Comparison of ENCODE assay signal across 8 cellular contexts in the genomic region with DNA sequence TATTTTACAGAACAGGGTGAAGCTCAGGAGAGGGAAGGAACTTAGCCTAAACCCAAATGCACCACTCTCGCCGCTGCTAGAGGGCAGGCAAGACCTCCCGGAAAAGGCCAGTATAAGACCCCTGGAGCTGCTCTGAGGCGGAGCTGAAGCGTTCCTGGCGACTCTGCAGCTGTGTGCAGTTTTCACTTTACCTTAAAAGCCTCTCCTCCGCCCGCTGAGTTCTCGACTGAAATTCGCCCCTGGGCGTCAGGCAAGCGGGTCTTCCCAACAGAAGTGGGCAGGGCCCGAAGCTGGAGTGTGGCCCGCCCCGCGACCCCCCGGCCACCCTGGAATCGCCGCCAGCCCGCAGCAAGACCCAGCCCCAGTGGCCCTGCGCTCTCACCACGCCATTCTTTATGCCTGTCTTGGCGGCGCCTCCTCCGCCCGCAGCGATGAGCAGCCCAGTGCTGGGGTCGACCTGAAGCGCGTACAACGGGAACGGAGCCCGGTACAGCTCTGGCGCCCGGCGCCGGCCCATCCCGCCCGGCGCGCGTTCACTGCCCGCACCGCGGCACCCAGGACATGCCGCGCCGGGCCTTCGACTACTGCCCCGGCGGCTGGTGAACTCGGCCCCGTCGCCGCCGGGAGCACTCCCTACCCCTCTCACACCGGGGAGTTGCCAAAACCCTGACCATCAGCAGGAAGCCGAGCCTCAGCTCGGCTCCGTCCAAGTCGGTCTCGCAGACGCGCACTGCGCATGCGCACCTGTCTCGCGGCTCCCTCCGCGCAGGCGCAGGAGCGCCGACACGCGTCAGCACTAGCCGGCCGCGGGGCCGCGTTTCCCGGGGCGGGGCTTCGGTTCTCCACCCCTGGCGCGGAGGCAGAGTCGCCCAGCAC. TPM values are rescaled to one million over a fixed set of nuclear protein-coding genes. Genes with fewer than 3 reads are reported as not detected.
DNase-seq lines count a peak whose midpoint lies in the region; ATAC-seq and TF ChIP-seq lines count a peak whose summit lies in the region.

A gene with protein sequence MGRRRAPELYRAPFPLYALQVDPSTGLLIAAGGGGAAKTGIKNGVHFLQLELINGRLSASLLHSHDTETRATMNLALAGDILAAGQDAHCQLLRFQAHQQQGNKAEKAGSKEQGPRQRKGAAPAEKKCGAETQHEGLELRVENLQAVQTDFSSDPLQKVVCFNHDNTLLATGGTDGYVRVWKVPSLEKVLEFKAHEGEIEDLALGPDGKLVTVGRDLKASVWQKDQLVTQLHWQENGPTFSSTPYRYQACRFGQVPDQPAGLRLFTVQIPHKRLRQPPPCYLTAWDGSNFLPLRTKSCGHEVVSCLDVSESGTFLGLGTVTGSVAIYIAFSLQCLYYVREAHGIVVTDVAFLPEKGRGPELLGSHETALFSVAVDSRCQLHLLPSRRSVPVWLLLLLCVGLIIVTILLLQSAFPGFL (minus strand): TSS at position 732 of the 876 bp plus-strand sequence. CDS start 215 bp downstream, at position 517.

- intact Hi-C loops in spleen (cut with DNase I; ENCODE audit: low total_unique reads): no loop called here

- peak; percentile 80 for ATAC-seq in GM18907 (IDR thresholded peaks at IDR 0.05; ENCODE audit: unreplicated experiment)
- peak; percentile 83 for ATAC-seq in HG03159 (IDR thresholded peaks at IDR 0.05; ENCODE audit: unreplicated experiment)
- ATAC-seq in WTC11: peak; percentile 93

- H3K27ac Mint-ChIP-seq in WTC11 (peak within 1 kb of the TSS; percentile 98), immature natural killer cell (peak within 1 kb of the TSS; percentile 91 to 98 (median 96))

- peak; percentile 36 for DNase-seq in AG04449 (ENCODE audit: low read depth, low spot score)
- DNase-seq in NCI-H226: peak; percentile 90
- peak; percentile 99 for DNase-seq in WTC11 (ENCODE audit: low spot score)
- peak; percentile 93 to 97 for DNase-seq in cardiac fibroblast (ENCODE audit: low read depth in 2 of 2)
- peak; percentile 99 for DNase-seq in immature natural killer cell
- peak; percentile 99 for DNase-seq in spleen

- H3K9me3 Mint-ChIP-seq in WTC11: no peaks in the 10 kb centered on the region
- no peaks in the 10 kb centered on the region for H3K9me3 Mint-ChIP-seq in immature natural killer cell

- H3K36me3 ChIP-seq in spleen: peaks cover 0 to 42% (median 31%) of the 10 kb centered on the region in 6 donors

- CTCF ChIA-PET in AG04449 (lab: Yijun Ruan, JAX): interaction anchor here (0.6 to 4.2 kb wide), 24 partner anchors 9 to 172 kb away, joined by 3 to 51 read pairs (median 4); a partner anchor contains a TSS
- CTCF ChIA-PET in WTC11 (lab: Charles Lee): interaction anchor here (0.6 to 3.3 kb wide), 42 partner anchors 11 to 172 kb away, joined by 3 to 50 read pairs (median 5); a partner anchor contains a TSS

- peak; percentile 61 for TF ChIP-seq CTCF in AG04449 (IDR thresholded peaks at IDR 0.05; ENCODE audit: insufficient read depth, low read length, missing control alignments)
- no peak for TF ChIP-seq CTCF in WTC11 (IDR thresholded peaks at IDR 0.05)
- peak; percentile 36 for TF ChIP-seq CTCF in cardiac fibroblast (IDR thresholded peaks at IDR 0.05; ENCODE audit: low read depth, low read length)
- peak in 3 of 11 experiments; percentile 12 to 33 (median 27) for TF ChIP-seq CTCF in spleen (IDR thresholded peaks at IDR 0.05 in 8 of 11, conservative IDR thresholded peaks at IDR 0.05 in 3 of 11)

- H3K4me3 Mint-ChIP-seq in WTC11: peak within 1 kb of the TSS; percentile 90
- H3K4me3 Mint-ChIP-seq in immature natural killer cell: peak within 1 kb of the TSS; percentile 91 to 95 (median 94)

- peak within 1 kb of the TSS; percentile 87 to 96 (median 90) for H3K27ac ChIP-seq in spleen

- 0 to 1% (median 1%) methylated on average over 37 to 86 of the region's 86 CpGs for WGBS in spleen, 5 donors

- peaks cover 9 to 35% (median 23%) of the 10 kb centered on the region in 6 donors for H3K4me1 ChIP-seq in spleen

- H3K27me3 ChIP-seq in spleen (replicated peaks in 1 of 7): no peaks in the 10 kb centered on the region

- no peaks in the 10 kb centered on the region for H3K9me3 ChIP-seq in spleen

- H3K36me3 Mint-ChIP-seq in WTC11: peaks cover 21% of the 10 kb centered on the region
- H3K36me3 Mint-ChIP-seq in immature natural killer cell: peaks cover 0 to 12% (median 0%) of the 10 kb centered on the region in 3 donors

- peaks cover 14% of the 10 kb centered on the region for H3K4me1 Mint-ChIP-seq in WTC11
- peaks cover 16 to 33% of the 10 kb centered on the region in 2 donors for H3K4me1 Mint-ChIP-seq in immature natural killer cell

- H3K4me3 ChIP-seq in AG04449 (ENCODE audit: low read depth, low read length) (peak within 1 kb of the TSS; percentile 84), cardiac fibroblast (replicated peaks in 1 of 2; ENCODE audit: low read depth in 2 of 2, low read length in 2 of 2) (peak within 1 kb of the TSS; percentile 68 to 93), spleen (peak within 1 kb of the TSS; percentile 84 to 99 (median 92))

- H3K27me3 Mint-ChIP-seq in WTC11 (ENCODE audit: low read depth) (peaks cover 5% of the 10 kb centered on the region), immature natural killer cell (ENCODE audit: low read depth in 3 of 3) (peaks cover 5 to 12% (median 10%) of the 10 kb centered on the region in 3 donors)

- TF ChIP-seq POLR2A in spleen (IDR thresholded peaks at IDR 0.05): peak in 2 of 3 donors; percentile 41 to 73

- POLR2A ChIA-PET in AG04449 (lab: Yijun Ruan, JAX): interaction anchor here (0.6 to 2.1 kb wide), 3 partner anchors 9 to 78 kb away, joined by 3 to 8 read pairs (median 5); a partner anchor contains a TSS
- POLR2A ChIA-PET in WTC11 (lab: Charles Lee): interaction anchor here (1.1 to 1.7 kb wide), 10 partner anchors 10 to 114 kb away, joined by 3 to 9 read pairs (median 4); a partner anchor contains a TSS

TF ChIP-seq in WTC11, 78 proteins besides CTCF, POLR2A, EP300 and RAD21 (continues in another document):
- TF ChIP-seq ZBTB21 (CRISPR knock-in tag; IDR thresholded peaks at IDR 0.05; ENCODE audit: borderline replicate concordance) (no peak), FOXP1 (CRISPR knock-in tag; IDR thresholded peaks at IDR 0.05; ENCODE audit: borderline replicate concordance) (peak; percentile 50; the same call in 1 of the 2 replicates), GABPB1 (CRISPR knock-in tag; IDR thresholded peaks at IDR 0.05) (peak; percentile 41), NFYB (CRISPR knock-in tag; conservative IDR thresholded peaks at IDR 0.05; ENCODE audit: low read depth) (no peak; the same call in 1 of the 2 replicates), ETV6 (CRISPR knock-in tag; IDR thresholded peaks at IDR 0.05) (no peak), KAT7 (CRISPR knock-in tag; IDR thresholded peaks at IDR 0.05; ENCODE audit: borderline replicate concordance) (no peak)
- TF ChIP-seq, protein P1, sequence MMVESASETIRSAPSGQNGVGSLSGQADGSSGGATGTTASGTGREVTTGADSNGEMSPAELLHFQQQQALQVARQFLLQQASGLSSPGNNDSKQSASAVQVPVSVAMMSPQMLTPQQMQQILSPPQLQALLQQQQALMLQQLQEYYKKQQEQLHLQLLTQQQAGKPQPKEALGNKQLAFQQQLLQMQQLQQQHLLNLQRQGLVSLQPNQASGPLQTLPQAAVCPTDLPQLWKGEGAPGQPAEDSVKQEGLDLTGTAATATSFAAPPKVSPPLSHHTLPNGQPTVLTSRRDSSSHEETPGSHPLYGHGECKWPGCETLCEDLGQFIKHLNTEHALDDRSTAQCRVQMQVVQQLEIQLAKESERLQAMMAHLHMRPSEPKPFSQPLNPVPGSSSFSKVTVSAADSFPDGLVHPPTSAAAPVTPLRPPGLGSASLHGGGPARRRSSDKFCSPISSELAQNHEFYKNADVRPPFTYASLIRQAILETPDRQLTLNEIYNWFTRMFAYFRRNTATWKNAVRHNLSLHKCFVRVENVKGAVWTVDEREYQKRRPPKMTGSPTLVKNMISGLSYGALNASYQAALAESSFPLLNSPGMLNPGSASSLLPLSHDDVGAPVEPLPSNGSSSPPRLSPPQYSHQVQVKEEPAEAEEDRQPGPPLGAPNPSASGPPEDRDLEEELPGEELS (CRISPR knock-in tag; IDR thresholded peaks at IDR 0.05): no peak
- TF ChIP-seq, protein P2, sequence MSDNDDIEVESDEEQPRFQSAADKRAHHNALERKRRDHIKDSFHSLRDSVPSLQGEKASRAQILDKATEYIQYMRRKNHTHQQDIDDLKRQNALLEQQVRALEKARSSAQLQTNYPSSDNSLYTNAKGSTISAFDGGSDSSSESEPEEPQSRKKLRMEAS (CRISPR knock-in tag; IDR thresholded peaks at IDR 0.05): peak; percentile 16; the same call in 1 of the 2 replicates
- TF ChIP-seq, protein P3, sequence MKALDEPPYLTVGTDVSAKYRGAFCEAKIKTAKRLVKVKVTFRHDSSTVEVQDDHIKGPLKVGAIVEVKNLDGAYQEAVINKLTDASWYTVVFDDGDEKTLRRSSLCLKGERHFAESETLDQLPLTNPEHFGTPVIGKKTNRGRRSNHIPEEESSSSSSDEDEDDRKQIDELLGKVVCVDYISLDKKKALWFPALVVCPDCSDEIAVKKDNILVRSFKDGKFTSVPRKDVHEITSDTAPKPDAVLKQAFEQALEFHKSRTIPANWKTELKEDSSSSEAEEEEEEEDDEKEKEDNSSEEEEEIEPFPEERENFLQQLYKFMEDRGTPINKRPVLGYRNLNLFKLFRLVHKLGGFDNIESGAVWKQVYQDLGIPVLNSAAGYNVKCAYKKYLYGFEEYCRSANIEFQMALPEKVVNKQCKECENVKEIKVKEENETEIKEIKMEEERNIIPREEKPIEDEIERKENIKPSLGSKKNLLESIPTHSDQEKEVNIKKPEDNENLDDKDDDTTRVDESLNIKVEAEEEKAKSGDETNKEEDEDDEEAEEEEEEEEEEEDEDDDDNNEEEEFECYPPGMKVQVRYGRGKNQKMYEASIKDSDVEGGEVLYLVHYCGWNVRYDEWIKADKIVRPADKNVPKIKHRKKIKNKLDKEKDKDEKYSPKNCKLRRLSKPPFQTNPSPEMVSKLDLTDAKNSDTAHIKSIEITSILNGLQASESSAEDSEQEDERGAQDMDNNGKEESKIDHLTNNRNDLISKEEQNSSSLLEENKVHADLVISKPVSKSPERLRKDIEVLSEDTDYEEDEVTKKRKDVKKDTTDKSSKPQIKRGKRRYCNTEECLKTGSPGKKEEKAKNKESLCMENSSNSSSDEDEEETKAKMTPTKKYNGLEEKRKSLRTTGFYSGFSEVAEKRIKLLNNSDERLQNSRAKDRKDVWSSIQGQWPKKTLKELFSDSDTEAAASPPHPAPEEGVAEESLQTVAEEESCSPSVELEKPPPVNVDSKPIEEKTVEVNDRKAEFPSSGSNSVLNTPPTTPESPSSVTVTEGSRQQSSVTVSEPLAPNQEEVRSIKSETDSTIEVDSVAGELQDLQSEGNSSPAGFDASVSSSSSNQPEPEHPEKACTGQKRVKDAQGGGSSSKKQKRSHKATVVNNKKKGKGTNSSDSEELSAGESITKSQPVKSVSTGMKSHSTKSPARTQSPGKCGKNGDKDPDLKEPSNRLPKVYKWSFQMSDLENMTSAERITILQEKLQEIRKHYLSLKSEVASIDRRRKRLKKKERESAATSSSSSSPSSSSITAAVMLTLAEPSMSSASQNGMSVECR (CRISPR knock-in tag; IDR thresholded peaks at IDR 0.05; ENCODE audit: borderline replicate concordance): peak; percentile 34; the same call in 1 of the 2 replicates

RNA-seq across cellular contexts. Expression of the gene that starts here (rescaled TPM):
- total RNA-seq in WTC11 (2021) (56.7 to 69.2 TPM (median 56.7 TPM) in 3 replicates), spleen (10 to 100 TPM; 43.9 to 75.0 (median 50.2) TPM)
- polyA plus RNA-seq in immature natural killer cell (100 to 1,000 TPM in 1 of 3 donors, 10 to 100 TPM in 2; 90.9 to 105 (median 94.2) TPM), spleen (10 to 100 TPM; 42.8 to 56.0 (median 44.3) TPM)

Comparison
In these comparisons a context has a peak if more than half of its experiments do, and no peak if none do; other contexts are left out.
1. Peak in every context shown above with its lines: DNase-seq, ATAC-seq, H3K4me3 ChIP-seq and H3K27ac ChIP-seq.
2. DNase-seq: peak in every context shown above with its lines; median percentile 99 in WTC11; 99 in immature natural killer cell; 99 in spleen; 95 in cardiac fibroblast; 90 in NCI-H226; 36 in AG04449.